1 cellular context compared by ENCODE assay signal in genomic region chr10:84214612-84215235, GRCh38.
TF ChIP-seq lines count a peak whose summit lies in the region.

No MANE protein-coding gene starts in this region.

TF ChIP-seq in H1, 55 proteins besides CTCF, POLR2A, EP300 and RAD21:
- TF ChIP-seq JUND (IDR thresholded peaks at IDR 0.05; ENCODE audit: low read length) = peak; percentile 73
- no peak for TF ChIP-seq RFX5 (IDR thresholded peaks at IDR 0.05; ENCODE audit: borderline replicate concordance, low read depth, low read length)
- TF ChIP-seq CHD1 (IDR thresholded peaks at IDR 0.05; ENCODE audit: low read depth, low read length) = peak; percentile 71; the same call in 1 of the 2 replicates
- peak; percentile 54 for TF ChIP-seq CEBPB (IDR thresholded peaks at IDR 0.05; ENCODE audit: low read depth, low read length)
